15 cellular contexts compared by ENCODE assay signal in genomic region chr12:48838048-48838447, GRCh38. TPM values are rescaled to one million over a fixed set of nuclear protein-coding genes. Genes with fewer than 3 reads are reported as not detected.
DNase-seq lines count a peak whose midpoint lies in the region; ATAC-seq and TF ChIP-seq lines count a peak whose summit lies in the region.
"Had no signal": no experiment of that assay in that cellular context is flagged by ENCODE, and none has a peak within 500 bp of the region (broad histone marks: within the 10 kb centered on the region; RNA-seq: fewer than 3 reads in every experiment).

No MANE protein-coding gene starts in this region.

- H3K36me3 Mint-ChIP-seq in T-helper 17 cell (ENCODE audit: low read depth) (peaks cover 5% of the 10 kb centered on the region), endothelial cell (ENCODE audit: low read depth, unreplicated experiment) (peaks cover 54% of the 10 kb centered on the region)
- peaks cover 64% of the 10 kb centered on the region for H3K36me3 Mint-ChIP-seq in activated T-helper 2 cell treated with anti-CD3 and anti-CD28 coated beads, Interferon-gamma antibody, Interleukin-2, Interleukin-4, amounts not matched to agents 10 μg/mL and 5 μg/mL and 100 μg/mL, durations not matched to agents 14 hours and 24 hours and 36 hours (ENCODE audit: low read depth)
- peaks cover 93% of the 10 kb centered on the region for H3K36me3 Mint-ChIP-seq in stimulated activated effector memory CD8-positive, alpha-beta T cell treated with anti-CD3 and anti-CD28 coated beads, Interleukin-12 subunit alpha, Interleukin-12 subunit beta, amount 100 ng/mL, for 72 hours

- intact Hi-C loops in activated T-helper 2 cell treated with anti-CD3 and anti-CD28 coated beads, Interferon-gamma antibody, Interleukin-2, Interleukin-4, amounts not matched to agents 10 μg/mL and 5 μg/mL and 100 μg/mL, durations not matched to agents 14 hours and 24 hours and 36 hours (cut with micrococcal nuclease) = no loop called here

- no peaks in the 10 kb centered on the region for H3K9me3 Mint-ChIP-seq in activated T-helper 2 cell treated with anti-CD3 and anti-CD28 coated beads, Interferon-gamma antibody, Interleukin-2, Interleukin-4, amounts not matched to agents 10 μg/mL and 5 μg/mL and 100 μg/mL, durations not matched to agents 14 hours and 24 hours and 36 hours
- H3K9me3 Mint-ChIP-seq in endothelial cell (ENCODE audit: unreplicated experiment) = no peaks in the 10 kb centered on the region
- H3K9me3 Mint-ChIP-seq in stimulated activated effector memory CD8-positive, alpha-beta T cell treated with anti-CD3 and anti-CD28 coated beads, Interleukin-12 subunit alpha, Interleukin-12 subunit beta, amount 100 ng/mL, for 72 hours = no peaks in the 10 kb centered on the region
- H3K9me3 Mint-ChIP-seq: CD4-positive, alpha-beta memory T cell had no signal

- no peak for TF ChIP-seq CTCF in endothelial cell (IDR thresholded peaks at IDR 0.05; ENCODE audit: unreplicated experiment)

- peaks cover 4% of the 10 kb centered on the region for H3K4me1 Mint-ChIP-seq in T-helper 17 cell
- H3K4me1 Mint-ChIP-seq in activated T-helper 2 cell treated with anti-CD3 and anti-CD28 coated beads, Interferon-gamma antibody, Interleukin-2, Interleukin-4, amounts not matched to agents 10 μg/mL and 5 μg/mL and 100 μg/mL, durations not matched to agents 14 hours and 24 hours and 36 hours (ENCODE audit: low read depth) = no peaks in the 10 kb centered on the region
- peaks cover 4% of the 10 kb centered on the region for H3K4me1 Mint-ChIP-seq in endothelial cell (ENCODE audit: unreplicated experiment)
- no peaks in the 10 kb centered on the region for H3K4me1 Mint-ChIP-seq in stimulated activated effector memory CD8-positive, alpha-beta T cell treated with anti-CD3 and anti-CD28 coated beads, Interleukin-12 subunit alpha, Interleukin-12 subunit beta, amount 100 ng/mL, for 72 hours

- H3K9me3 ChIP-seq in T-helper 17 cell (ENCODE audit: control insufficient read depth, low read length, poor library complexity, severe bottlenecking) = no peaks in the 10 kb centered on the region

- DNase-seq in T-helper 17 cell (no peak), endothelial cell (ENCODE audit: low spot score) (no peak), GF-D8 (lab: John Stamatoyannopoulos, UW) (no peak)
- DNase-seq in activated T-helper 2 cell treated with anti-CD3 and anti-CD28 coated beads, Interferon-gamma antibody, Interleukin-2, Interleukin-4, amounts not matched to agents 10 μg/mL and 5 μg/mL and 100 μg/mL, durations not matched to agents 14 hours and 24 hours and 36 hours (ENCODE audit: low spot score) = no peak
- DNase-seq in stimulated activated effector memory CD8-positive, alpha-beta T cell treated with anti-CD3 and anti-CD28 coated beads, Interleukin-12 subunit alpha, Interleukin-12 subunit beta, amount 100 ng/mL, for 72 hours (ENCODE audit: low spot score in 2 of 2) = no peak
- DNase-seq: C1 segment of cervical spinal cord, Calu3, COR-L47, DMS53, DMS79 treated with DMSO at 0.1 percent for 48 hours, GM23248, H7, HCEC 1CT had no signal

- H3K4me3 Mint-ChIP-seq in T-helper 17 cell = no peak overlapping the region
- no peak overlapping the region for H3K4me3 Mint-ChIP-seq in activated T-helper 2 cell treated with anti-CD3 and anti-CD28 coated beads, Interferon-gamma antibody, Interleukin-2, Interleukin-4, amounts not matched to agents 10 μg/mL and 5 μg/mL and 100 μg/mL, durations not matched to agents 14 hours and 24 hours and 36 hours (ENCODE audit: low read depth)
- peak overlapping the region; percentile 2 for H3K4me3 Mint-ChIP-seq in endothelial cell (ENCODE audit: unreplicated experiment)
- no peak overlapping the region for H3K4me3 Mint-ChIP-seq in stimulated activated effector memory CD8-positive, alpha-beta T cell treated with anti-CD3 and anti-CD28 coated beads, Interleukin-12 subunit alpha, Interleukin-12 subunit beta, amount 100 ng/mL, for 72 hours
- H3K4me3 Mint-ChIP-seq: CD4-positive, alpha-beta memory T cell had no signal

- H3K27me3 Mint-ChIP-seq in T-helper 17 cell = no peaks in the 10 kb centered on the region
- no peaks in the 10 kb centered on the region for H3K27me3 Mint-ChIP-seq in activated T-helper 2 cell treated with anti-CD3 and anti-CD28 coated beads, Interferon-gamma antibody, Interleukin-2, Interleukin-4, amounts not matched to agents 10 μg/mL and 5 μg/mL and 100 μg/mL, durations not matched to agents 14 hours and 24 hours and 36 hours (ENCODE audit: low read depth)
- H3K27me3 Mint-ChIP-seq in endothelial cell (ENCODE audit: unreplicated experiment) = no peaks in the 10 kb centered on the region
- H3K27me3 Mint-ChIP-seq: CD4-positive, alpha-beta memory T cell had no signal

- H3K27ac Mint-ChIP-seq in T-helper 17 cell (peak overlapping the region; percentile 51), endothelial cell (ENCODE audit: unreplicated experiment) (no peak overlapping the region)
- H3K27ac Mint-ChIP-seq in activated T-helper 2 cell treated with anti-CD3 and anti-CD28 coated beads, Interferon-gamma antibody, Interleukin-2, Interleukin-4, amounts not matched to agents 10 μg/mL and 5 μg/mL and 100 μg/mL, durations not matched to agents 14 hours and 24 hours and 36 hours = peak overlapping the region; percentile 10
- peak overlapping the region; percentile 65 for H3K27ac Mint-ChIP-seq in stimulated activated effector memory CD8-positive, alpha-beta T cell treated with anti-CD3 and anti-CD28 coated beads, Interleukin-12 subunit alpha, Interleukin-12 subunit beta, amount 100 ng/mL, for 72 hours

- ATAC-seq in T-helper 17 cell (no peak), GM18873 (IDR thresholded peaks at IDR 0.05; ENCODE audit: low FRiP score, unreplicated experiment) (no peak)
- ATAC-seq in stimulated activated effector memory CD8-positive, alpha-beta T cell treated with anti-CD3 and anti-CD28 coated beads, Interleukin-12 subunit alpha, Interleukin-12 subunit beta, amount 100 ng/mL, for 72 hours = no peak

RNA-seq across cellular contexts. Expression of gene DDX23, which starts 13.9 kb away (rescaled TPM):
- total RNA-seq in T-helper 17 cell (10 to 100 TPM; 61.7 to 76.3 TPM), endothelial cell (ENCODE audit: unreplicated experiment) (96.2 TPM)
- total RNA-seq in activated T-helper 2 cell treated with anti-CD3 and anti-CD28 coated beads, Interferon-gamma antibody, Interleukin-2, Interleukin-4, amounts not matched to agents 10 μg/mL and 5 μg/mL and 100 μg/mL, durations not matched to agents 14 hours and 24 hours and 36 hours = 114 and 124 TPM in 2 replicates

RNA-seq across cellular contexts. Expression of gene CACNB3, which starts 19.8 kb away (rescaled TPM):
- 1 to 10 TPM; 6.5 to 8.0 TPM for total RNA-seq in T-helper 17 cell
- total RNA-seq in activated T-helper 2 cell treated with anti-CD3 and anti-CD28 coated beads, Interferon-gamma antibody, Interleukin-2, Interleukin-4, amounts not matched to agents 10 μg/mL and 5 μg/mL and 100 μg/mL, durations not matched to agents 14 hours and 24 hours and 36 hours = 11.5 and 13.1 TPM in 2 replicates
- 83.1 TPM for total RNA-seq in endothelial cell (ENCODE audit: unreplicated experiment)

RNA-seq across cellular contexts. Expression of gene RND1, which starts 27.6 kb away (rescaled TPM):
- total RNA-seq in T-helper 17 cell (1 to 10 TPM; 6.0 to 8.2 TPM), endothelial cell (ENCODE audit: unreplicated experiment) (1.0 TPM)
- total RNA-seq in activated T-helper 2 cell treated with anti-CD3 and anti-CD28 coated beads, Interferon-gamma antibody, Interleukin-2, Interleukin-4, amounts not matched to agents 10 μg/mL and 5 μg/mL and 100 μg/mL, durations not matched to agents 14 hours and 24 hours and 36 hours = 3.5 and 4.7 TPM in 2 replicates

RNA-seq across cellular contexts. Expression of gene ADCY6, which starts 49.2 kb away (rescaled TPM):
- under 1 TPM; 0.42 to 0.70 TPM for total RNA-seq in T-helper 17 cell
- 0.39 and 0.55 TPM in 2 replicates for total RNA-seq in activated T-helper 2 cell treated with anti-CD3 and anti-CD28 coated beads, Interferon-gamma antibody, Interleukin-2, Interleukin-4, amounts not matched to agents 10 μg/mL and 5 μg/mL and 100 μg/mL, durations not matched to agents 14 hours and 24 hours and 36 hours
- 31.6 TPM for total RNA-seq in endothelial cell (ENCODE audit: unreplicated experiment)
- total RNA-seq: CD4-positive, alpha-beta memory T cell had no signal
